Comparison of ENCODE assay signal across 9 cellular contexts in genomic region chr19:43462887-43463380, GRCh38. TPM values are rescaled to one million over a fixed set of nuclear protein-coding genes. Genes with fewer than 3 reads are reported as not detected.
DNase-seq lines count a peak whose midpoint lies in the region; ATAC-seq and TF ChIP-seq lines count a peak whose summit lies in the region.
"Had no signal": no experiment of that assay in that cellular context is flagged by ENCODE, and none has a peak within 500 bp of the region (broad histone marks: within the 10 kb centered on the region; RNA-seq: fewer than 3 reads in every experiment).

No MANE protein-coding gene starts in this region.

- TF ChIP-seq CTCF in AG10803 (conservative IDR thresholded peaks at IDR 0.05; ENCODE audit: low read length) (no peak), chondrocyte (IDR thresholded peaks at IDR 0.05) (no peak)

- H3K27me3 Mint-ChIP-seq in chondrocyte (ENCODE audit: low read depth) (no peaks in the 10 kb centered on the region), naive B cell (peaks cover 10 to 19% (median 11%) of the 10 kb centered on the region in 3 donors)

- H3K27ac ChIP-seq in HUES64 (ENCODE audit: low read depth, low read length): peak overlapping the region; percentile 59; the same call in 1 of the 2 replicates

- H3K4me1 Mint-ChIP-seq in chondrocyte (ENCODE audit: low read depth) (peaks cover 8% of the 10 kb centered on the region), naive B cell (peaks cover 15 to 17% (median 15%) of the 10 kb centered on the region in 3 donors)

- no peaks in the 10 kb centered on the region for H3K36me3 ChIP-seq in HUES64 (ENCODE audit: insufficient read depth, low read length)

- H3K9me3 ChIP-seq in HUES64 (ENCODE audit: insufficient read depth, low read depth, low read length): no peaks in the 10 kb centered on the region

- H3K4me3 ChIP-seq in AG10803 (ENCODE audit: low read length) (peak overlapping the region; percentile 85), HUES64 (ENCODE audit: low read length) (peak overlapping the region; percentile 83)

- H3K27ac Mint-ChIP-seq in chondrocyte (ENCODE audit: unreplicated experiment) (no peak overlapping the region), naive B cell (peak overlapping the region; percentile 91 to 98 (median 96))

- ATAC-seq in naive B cell (ENCODE audit: low read depth in 2 of 2): no peak

- H3K9ac ChIP-seq in HUES64 (ENCODE audit: low read depth, low read length): peak overlapping the region; percentile 58

- DNase-seq in AG10803 (ENCODE audit: low read depth) (no peak), chondrocyte (ENCODE audit: low spot score) (no peak), naive B cell (no peak), amygdala (lab: John Stamatoyannopoulos, UW) (no peak), kidney glomerular epithelial cell (lab: John Stamatoyannopoulos, UW) (no peak), nucleus accumbens (lab: John Stamatoyannopoulos, UW) (no peak), activated gamma-delta T cell (lab: John Stamatoyannopoulos, UW) (no peak)

- peaks cover 3% of the 10 kb centered on the region for H3K36me3 Mint-ChIP-seq in chondrocyte (ENCODE audit: low read depth)
- no peaks in the 10 kb centered on the region for H3K36me3 Mint-ChIP-seq in naive B cell

- H3K9me3 Mint-ChIP-seq in chondrocyte (ENCODE audit: low read depth) (no peaks in the 10 kb centered on the region), naive B cell (no peaks in the 10 kb centered on the region)

- H3K4me1 ChIP-seq in HUES64 (ENCODE audit: insufficient read depth, low read length): no peaks in the 10 kb centered on the region; the same call in 1 of the 2 replicates

- H3K4me3 Mint-ChIP-seq in chondrocyte (ENCODE audit: unreplicated experiment): peak overlapping the region; percentile 95
- peak overlapping the region; percentile 87 to 97 (median 96) for H3K4me3 Mint-ChIP-seq in naive B cell

- peaks cover 37% of the 10 kb centered on the region for H3K27me3 ChIP-seq in HUES64 (ENCODE audit: insufficient read depth, low read length)

- 8% methylated on average over 32 of the region's 32 CpGs for WGBS in HUES64

RNA-seq across cellular contexts. Expression of gene LYPD3, which starts 2.5 kb away (rescaled TPM):
- polyA plus RNA-seq in HUES64 (2013, experiment 1 of 2): 1.7 TPM
- 2.2 TPM for polyA plus RNA-seq in HUES64 (2013, experiment 2 of 2)
- 0.39 to 1.0 TPM (median 0.59 TPM) in 3 replicates for total RNA-seq in chondrocyte
- polyA plus RNA-seq in naive B cell (ENCODE audit: low read depth in 6 of 6): under 1 TPM in 4 of 6 donors, not detected in 2; 0.24 to 0.90 (median 0.45) TPM

RNA-seq across cellular contexts. Expression of gene PHLDB3, which starts 41.6 kb away (rescaled TPM):
- 4.6 TPM for polyA plus RNA-seq in HUES64 (2013, experiment 1 of 2)
- 8.4 TPM for polyA plus RNA-seq in HUES64 (2013, experiment 2 of 2)
- 4.5 to 8.1 TPM (median 7.0 TPM) in 3 replicates for total RNA-seq in chondrocyte
- polyA plus RNA-seq in naive B cell (ENCODE audit: low read depth in 6 of 6): 1 to 10 TPM in 5 of 6 donors, under 1 TPM in 1; 0.26 to 4.2 (median 2.5) TPM

RNA-seq across cellular contexts. Expression of gene TEX101, which starts 48.2 kb away (rescaled TPM):
- not detected for polyA plus RNA-seq in HUES64 (2013, experiment 1 of 2)
- polyA plus RNA-seq in HUES64 (2013, experiment 2 of 2): not detected
- total RNA-seq in chondrocyte: not detected in 3 replicates
- polyA plus RNA-seq in naive B cell (ENCODE audit: low read depth in 6 of 6): not detected
- total RNA-seq: RPMI7951 had no signal
